In the genomic region with DNA sequence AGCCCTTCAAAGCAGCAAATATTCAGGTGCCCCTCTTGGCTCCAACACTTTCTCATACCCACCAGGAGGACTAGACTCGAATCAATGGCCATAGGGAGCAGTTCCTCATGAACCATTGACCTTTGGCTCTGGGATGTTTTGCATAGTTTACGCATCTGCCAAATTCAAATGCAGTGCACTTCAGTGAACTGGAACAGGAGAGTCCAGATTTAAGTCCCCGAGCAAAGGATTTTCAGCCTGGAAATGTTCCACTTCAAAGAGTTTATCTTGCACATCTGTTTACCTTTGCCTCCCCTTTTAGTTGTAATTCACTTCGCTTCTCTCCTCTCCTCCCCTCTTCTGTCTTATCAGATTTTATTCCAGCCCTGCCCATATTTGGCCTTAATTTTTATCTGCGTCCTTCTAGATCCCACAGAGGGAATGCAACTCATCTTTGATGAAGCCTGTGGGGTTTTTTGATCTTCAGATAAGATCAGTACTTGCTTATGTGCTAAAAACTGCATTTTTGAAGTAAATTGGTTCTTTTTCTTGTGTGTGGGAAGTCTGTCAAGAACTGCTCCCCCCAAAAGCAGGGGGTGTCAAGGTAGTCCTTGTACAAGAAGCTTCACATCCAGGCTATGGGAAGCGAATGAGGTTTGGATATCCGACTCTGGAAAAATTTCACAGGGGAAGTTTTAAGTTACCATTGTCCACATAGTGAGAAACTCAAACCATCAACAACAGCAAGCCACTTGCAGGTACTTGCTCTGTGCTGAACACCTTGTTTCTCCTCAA, we compare ENCODE assay signal across 22 cellular contexts.
"Had no signal": no experiment of that assay in that cellular context is flagged by ENCODE, and none has a peak within 500 bp of the region (broad histone marks: within the 10 kb centered on the region; RNA-seq: fewer than 3 reads in every experiment).

No MANE protein-coding gene starts in this region.

- H3K27me3 ChIP-seq: esophagus squamous epithelium, gastroesophageal sphincter, neutrophil, right atrium auricular region, suprapubic skin, thyroid gland, upper lobe of left lung, vagina had no signal

- H3K4me1 ChIP-seq: esophagus squamous epithelium, gastroesophageal sphincter, right atrium auricular region, suprapubic skin, upper lobe of left lung, vagina had no signal

- ATAC-seq: gastroesophageal sphincter; left colon; naive thymus-derived CD4-positive, alpha-beta T cell; stimulated activated effector memory CD8-positive, alpha-beta T cell treated with anti-CD3 and anti-CD28 coated beads, Interleukin-12 subunit alpha, Interleukin-12 subunit beta, amount 100 ng/mL, for 72 hours; stimulated activated naive CD8-positive, alpha-beta T cell treated with anti-CD3 and anti-CD28 coated beads, Interleukin-15, Interleukin-2, amounts not matched to agents 100 U/mL and 50 U/mL, for 24 hours had no signal

- FAIRE-seq: keratinocyte had no signal

- DNase-seq: effector CD4-positive, alpha-beta T cell; esophagus squamous epithelium; foreskin fibroblast; glutamatergic neuron; left colon; mammary epithelial cell; naive thymus-derived CD4-positive, alpha-beta T cell; psoas muscle; stimulated activated CD4-positive, alpha-beta T cell treated with anti-CD3 and anti-CD28 coated beads, Interleukin-2, amount 100 ng/mL, for 48 hours; stimulated activated CD8-positive, alpha-beta memory T cell treated with anti-CD3 and anti-CD28 coated beads, Interleukin-4, amount 100 ng/mL, for 48 hours; stimulated activated naive CD8-positive, alpha-beta T cell treated with anti-CD3 and anti-CD28 coated beads, Interleukin-15, Interleukin-2, amounts not matched to agents 100 U/mL and 50 U/mL, for 24 hours; thyroid gland; upper lobe of left lung had no signal

- H3K36me3 ChIP-seq: esophagus squamous epithelium, gastroesophageal sphincter, neutrophil, right atrium auricular region, suprapubic skin, thyroid gland, upper lobe of left lung, vagina had no signal

- H3K4me3 Mint-ChIP-seq: naive thymus-derived CD4-positive, alpha-beta T cell; stimulated activated effector memory CD8-positive, alpha-beta T cell treated with anti-CD3 and anti-CD28 coated beads, Interleukin-12 subunit alpha, Interleukin-12 subunit beta, amount 100 ng/mL, for 72 hours had no signal

- H3K27me3 Mint-ChIP-seq: naive thymus-derived CD4-positive, alpha-beta T cell had no signal

- H3K4me1 Mint-ChIP-seq: naive thymus-derived CD4-positive, alpha-beta T cell; stimulated activated effector memory CD8-positive, alpha-beta T cell treated with anti-CD3 and anti-CD28 coated beads, Interleukin-12 subunit alpha, Interleukin-12 subunit beta, amount 100 ng/mL, for 72 hours had no signal

- H3K27ac Mint-ChIP-seq: naive thymus-derived CD4-positive, alpha-beta T cell; stimulated activated effector memory CD8-positive, alpha-beta T cell treated with anti-CD3 and anti-CD28 coated beads, Interleukin-12 subunit alpha, Interleukin-12 subunit beta, amount 100 ng/mL, for 72 hours had no signal

- H3K9me3 ChIP-seq: esophagus squamous epithelium, gastroesophageal sphincter, neutrophil, psoas muscle, right atrium auricular region, suprapubic skin, thyroid gland, upper lobe of left lung, vagina had no signal

- H3K36me3 Mint-ChIP-seq: stimulated activated effector memory CD8-positive, alpha-beta T cell treated with anti-CD3 and anti-CD28 coated beads, Interleukin-12 subunit alpha, Interleukin-12 subunit beta, amount 100 ng/mL, for 72 hours had no signal

- H3K4me3 ChIP-seq: coronary artery, esophagus squamous epithelium, gastroesophageal sphincter, psoas muscle, right atrium auricular region, smooth muscle cell, suprapubic skin, thyroid gland, upper lobe of left lung, vagina had no signal

- H3K4me2 ChIP-seq: smooth muscle cell had no signal

- H3K27ac ChIP-seq: coronary artery, esophagus squamous epithelium, gastroesophageal sphincter, neutrophil, psoas muscle, right atrium auricular region, suprapubic skin, thyroid gland, upper lobe of left lung, vagina had no signal
